ENCODE assay signal across 8 cellular contexts in genomic region chr4:158624889-158625478, GRCh38. TPM values are rescaled to one million over a fixed set of nuclear protein-coding genes. Genes with fewer than 3 reads are reported as not detected.
A peak's percentile ranks its signal among the peaks of the same experiment; 100 is the strongest.
DNase-seq lines count a peak whose midpoint lies in the region; ATAC-seq and TF ChIP-seq lines count a peak whose summit lies in the region.

No MANE protein-coding gene starts in this region.

- no peaks in the 10 kb centered on the region for H3K27me3 ChIP-seq in uterus

- H3K9me3 Mint-ChIP-seq in MCF 10A (ENCODE audit: unreplicated experiment) = no peaks in the 10 kb centered on the region

- peaks cover 11% of the 10 kb centered on the region for H3K36me3 Mint-ChIP-seq in MCF 10A (ENCODE audit: insufficient read depth, unreplicated experiment)

- H3K27ac ChIP-seq in uterus = no peak overlapping the region

- no peak overlapping the region for H3K4me3 Mint-ChIP-seq in MCF 10A (ENCODE audit: unreplicated experiment)

- TF ChIP-seq CTCF in MCF 10A (IDR thresholded peaks at IDR 0.05; ENCODE audit: unreplicated experiment) = peak; percentile 72
- TF ChIP-seq CTCF in uterus (IDR thresholded peaks at IDR 0.05) = peak; percentile 64 to 84 (median 76)

- H3K27me3 Mint-ChIP-seq in MCF 10A (ENCODE audit: insufficient read depth, unreplicated experiment) = no peaks in the 10 kb centered on the region

- CTCF ChIA-PET in MCF 10A (lab: Yijun Ruan, JAX) = interaction anchor here (0.6 to 7.3 kb wide), 28 partner anchors 8 to 603 kb away, joined by 3 to 76 read pairs (median 3); no protein-coding TSS in a partner anchor

- BruUV-seq in MCF 10A (replicated peaks; lab: Mats Ljungman, UMichigan) = no TSS peak

- intact Hi-C loops in MCF 10A (cut with micrococcal nuclease) (loop anchor here (1.0 to 5.0 kb wide), 6 partner anchors 47 to 633 kb away; no protein-coding TSS in a partner anchor), uterus (cut with DNase I; ENCODE audit: low total_unique reads) (no loop called here)

- no peaks in the 10 kb centered on the region for H3K4me1 ChIP-seq in uterus

- POLR2A ChIA-PET in MCF 10A (lab: Yijun Ruan, JAX) = interaction anchor here (0.8 kb wide), 1 partner anchor 37 kb away, joined by 3 read pairs; no protein-coding TSS in a partner anchor

- peak; percentile 90 for ATAC-seq in GM19463 (IDR thresholded peaks at IDR 0.05; ENCODE audit: unreplicated experiment)
- peak; percentile 89 for ATAC-seq in HG03432 (IDR thresholded peaks at IDR 0.05; ENCODE audit: unreplicated experiment)

- no peak overlapping the region for H3K27ac Mint-ChIP-seq in MCF 10A (ENCODE audit: low read depth, unreplicated experiment)

- peaks cover 6% of the 10 kb centered on the region for H3K4me1 Mint-ChIP-seq in MCF 10A (ENCODE audit: insufficient read depth, unreplicated experiment)

- no peaks in the 10 kb centered on the region for H3K9me3 ChIP-seq in uterus

- DNase-seq in DMS153 (lab: John Stamatoyannopoulos, UW) = peak; percentile 60
- DNase-seq in NCI-H526 treated with DMSO at 0.1 percent for 48 hours (lab: John Stamatoyannopoulos, UW) = peak; percentile 42
- DNase-seq in MCF 10A (ENCODE audit: unreplicated experiment) = peak; percentile 79
- DNase-seq in kidney glomerular epithelial cell (lab: John Stamatoyannopoulos, UW) = peak; percentile 56
- DNase-seq in uterus = peak in 1 of 2 donors; percentile 22
- no peak for DNase-seq in activated CD4-positive, alpha-beta T cell treated with anti-CD3 and anti-CD28 coated beads, Interleukin-2, amount 50 U/mL, for 48 hours

- no peaks in the 10 kb centered on the region for H3K36me3 ChIP-seq in uterus

- H3K4me3 ChIP-seq in uterus = no peak overlapping the region

- no peak for TF ChIP-seq POLR2A in uterus (IDR thresholded peaks at IDR 0.05)

RNA-seq across cellular contexts. Expression of gene C4orf46, which starts 46.7 kb away (rescaled TPM):
- total RNA-seq in MCF 10A (2022) = 6.3 and 7.0 TPM in 2 replicates
- total RNA-seq in uterus = 10 to 100 TPM in 2 of 4 donors, 1 to 10 TPM in 2; 2.3 to 39.5 (median 10.0) TPM

RNA-seq across cellular contexts. Expression of gene ETFDH, which starts 47.1 kb away (rescaled TPM):
- total RNA-seq in MCF 10A (2022) = 15.8 and 19.2 TPM in 2 replicates
- 10 to 100 TPM; 15.6 to 46.8 (median 27.6) TPM for total RNA-seq in uterus

Comparison
In these comparisons a context has a peak if more than half of its experiments do, and no peak if none do; other contexts are left out.
1. DNase-seq: peak in DMS153 (single experiment), NCI-H526 treated with DMSO at 0.1 percent for 48 hours (single experiment), MCF 10A (single experiment) and kidney glomerular epithelial cell (single experiment); none in activated CD4-positive, alpha-beta T cell treated with anti-CD3 and anti-CD28 coated beads, Interleukin-2, amount 50 U/mL, for 48 hours (0 of 2).